Comparison of ENCODE assay signal across 3 cellular contexts in the genomic region with DNA sequence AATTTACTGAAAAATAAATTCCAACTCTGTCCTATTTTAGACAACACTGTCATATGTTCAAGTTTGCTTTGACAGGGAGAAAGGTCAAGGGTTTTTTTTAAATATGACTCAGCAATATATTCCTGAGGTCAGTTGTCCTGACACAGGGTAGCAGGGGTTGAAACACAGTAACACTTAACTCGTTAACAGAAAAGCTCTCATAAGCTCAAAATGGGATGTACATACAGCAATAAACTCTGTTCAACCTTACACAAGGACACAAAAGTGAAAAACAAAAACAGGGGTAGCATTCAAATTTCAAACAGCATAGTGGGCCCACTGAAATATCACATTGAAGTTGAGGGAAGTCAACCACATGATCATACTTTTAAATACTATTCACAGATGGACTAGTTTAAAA.
TF ChIP-seq lines count a peak whose summit lies in the region.

No MANE protein-coding gene starts in this region.

TF ChIP-seq in IMR-90, 13 proteins besides CTCF, POLR2A, EP300 and RAD21 (continued from another document):
- TF ChIP-seq MXI1 (IDR thresholded peaks at IDR 0.05; ENCODE audit: borderline replicate concordance, low read depth, low read length) = no peak
- TF ChIP-seq RFX5 (IDR thresholded peaks at IDR 0.05; ENCODE audit: low read depth, low read length) = no peak
- no peak for TF ChIP-seq SMC3 (IDR thresholded peaks at IDR 0.05; ENCODE audit: low read depth, low read length)
- TF ChIP-seq MAZ (IDR thresholded peaks at IDR 0.05; ENCODE audit: borderline replicate concordance, low read depth, low read length) = no peak
- peak; percentile 71 for TF ChIP-seq NFE2L2 (IDR thresholded peaks at IDR 0.05; ENCODE audit: low read depth, low read length)

TF ChIP-seq in SK-N-SH treated with all-trans-retinoic acid at 6 μM for 48 hours, 23 proteins besides CTCF, POLR2A, EP300 and RAD21 (continued from another document):
- TF ChIP-seq, protein P1, sequence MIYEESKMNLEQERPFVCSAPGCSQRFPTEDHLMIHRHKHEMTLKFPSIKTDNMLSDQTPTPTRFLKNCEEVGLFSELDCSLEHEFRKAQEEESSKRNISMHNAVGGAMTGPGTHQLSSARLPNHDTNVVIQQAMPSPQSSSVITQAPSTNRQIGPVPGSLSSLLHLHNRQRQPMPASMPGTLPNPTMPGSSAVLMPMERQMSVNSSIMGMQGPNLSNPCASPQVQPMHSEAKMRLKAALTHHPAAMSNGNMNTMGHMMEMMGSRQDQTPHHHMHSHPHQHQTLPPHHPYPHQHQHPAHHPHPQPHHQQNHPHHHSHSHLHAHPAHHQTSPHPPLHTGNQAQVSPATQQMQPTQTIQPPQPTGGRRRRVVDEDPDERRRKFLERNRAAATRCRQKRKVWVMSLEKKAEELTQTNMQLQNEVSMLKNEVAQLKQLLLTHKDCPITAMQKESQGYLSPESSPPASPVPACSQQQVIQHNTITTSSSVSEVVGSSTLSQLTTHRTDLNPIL (CRISPR knock-in tag; IDR thresholded peaks at IDR 0.05; ENCODE audit: low read depth) = no peak
- TF ChIP-seq CSDC2 (CRISPR knock-in tag; IDR thresholded peaks at IDR 0.05) = no peak
- no peak for TF ChIP-seq TOX (CRISPR knock-in tag; IDR thresholded peaks at IDR 0.05; ENCODE audit: borderline replicate concordance)
- TF ChIP-seq BACH2 (CRISPR knock-in tag; IDR thresholded peaks at IDR 0.05; ENCODE audit: borderline replicate concordance) = no peak
- TF ChIP-seq, protein P2, sequence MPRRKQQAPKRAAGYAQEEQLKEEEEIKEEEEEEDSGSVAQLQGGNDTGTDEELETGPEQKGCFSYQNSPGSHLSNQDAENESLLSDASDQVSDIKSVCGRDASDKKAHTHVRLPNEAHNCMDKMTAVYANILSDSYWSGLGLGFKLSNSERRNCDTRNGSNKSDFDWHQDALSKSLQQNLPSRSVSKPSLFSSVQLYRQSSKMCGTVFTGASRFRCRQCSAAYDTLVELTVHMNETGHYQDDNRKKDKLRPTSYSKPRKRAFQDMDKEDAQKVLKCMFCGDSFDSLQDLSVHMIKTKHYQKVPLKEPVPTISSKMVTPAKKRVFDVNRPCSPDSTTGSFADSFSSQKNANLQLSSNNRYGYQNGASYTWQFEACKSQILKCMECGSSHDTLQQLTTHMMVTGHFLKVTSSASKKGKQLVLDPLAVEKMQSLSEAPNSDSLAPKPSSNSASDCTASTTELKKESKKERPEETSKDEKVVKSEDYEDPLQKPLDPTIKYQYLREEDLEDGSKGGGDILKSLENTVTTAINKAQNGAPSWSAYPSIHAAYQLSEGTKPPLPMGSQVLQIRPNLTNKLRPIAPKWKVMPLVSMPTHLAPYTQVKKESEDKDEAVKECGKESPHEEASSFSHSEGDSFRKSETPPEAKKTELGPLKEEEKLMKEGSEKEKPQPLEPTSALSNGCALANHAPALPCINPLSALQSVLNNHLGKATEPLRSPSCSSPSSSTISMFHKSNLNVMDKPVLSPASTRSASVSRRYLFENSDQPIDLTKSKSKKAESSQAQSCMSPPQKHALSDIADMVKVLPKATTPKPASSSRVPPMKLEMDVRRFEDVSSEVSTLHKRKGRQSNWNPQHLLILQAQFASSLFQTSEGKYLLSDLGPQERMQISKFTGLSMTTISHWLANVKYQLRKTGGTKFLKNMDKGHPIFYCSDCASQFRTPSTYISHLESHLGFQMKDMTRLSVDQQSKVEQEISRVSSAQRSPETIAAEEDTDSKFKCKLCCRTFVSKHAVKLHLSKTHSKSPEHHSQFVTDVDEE (CRISPR knock-in tag; IDR thresholded peaks at IDR 0.05) = no peak
- no peak for TF ChIP-seq ARNTL (CRISPR knock-in tag; IDR thresholded peaks at IDR 0.05; ENCODE audit: borderline replicate concordance, low read depth)

TF ChIP-seq in HepG2, 621 proteins besides CTCF, POLR2A, EP300 and RAD21 (continued from another document):
- TF ChIP-seq ZNF598 (CRISPR knock-in tag; IDR thresholded peaks at IDR 0.05; ENCODE audit: borderline replicate concordance) (no peak), ZNF891 (CRISPR knock-in tag; IDR thresholded peaks at IDR 0.05) (no peak), NR1H2 (CRISPR knock-in tag; IDR thresholded peaks at IDR 0.05; ENCODE audit: borderline replicate concordance, low read depth) (no peak), NR2F6 (IDR thresholded peaks at IDR 0.05) (peak; percentile 52), NR2F6 (CRISPR knock-in tag; IDR thresholded peaks at IDR 0.05) (no peak), JUND (CRISPR knock-in tag; IDR thresholded peaks at IDR 0.05) (no peak), ARNTL (CRISPR knock-in tag; IDR thresholded peaks at IDR 0.05) (no peak), MAFK (conservative IDR thresholded peaks at IDR 0.05 in 1 of 2, IDR thresholded peaks at IDR 0.05 in 1 of 2; ENCODE audit: low read length in 2 of 2) (peak; percentile 94 to 95), ZBTB7B (CRISPR knock-in tag; IDR thresholded peaks at IDR 0.05) (no peak), BRD4 (CRISPR knock-in tag; IDR thresholded peaks at IDR 0.05) (no peak), MTA3 (CRISPR knock-in tag; IDR thresholded peaks at IDR 0.05) (no peak), SP4 (CRISPR knock-in tag; IDR thresholded peaks at IDR 0.05) (no peak), NFE2L2 (IDR thresholded peaks at IDR 0.05; ENCODE audit: low read length) (peak; percentile 97), EEA1 (CRISPR knock-in tag; IDR thresholded peaks at IDR 0.05; ENCODE audit: borderline replicate concordance) (no peak)
- TF ChIP-seq, protein P3, sequence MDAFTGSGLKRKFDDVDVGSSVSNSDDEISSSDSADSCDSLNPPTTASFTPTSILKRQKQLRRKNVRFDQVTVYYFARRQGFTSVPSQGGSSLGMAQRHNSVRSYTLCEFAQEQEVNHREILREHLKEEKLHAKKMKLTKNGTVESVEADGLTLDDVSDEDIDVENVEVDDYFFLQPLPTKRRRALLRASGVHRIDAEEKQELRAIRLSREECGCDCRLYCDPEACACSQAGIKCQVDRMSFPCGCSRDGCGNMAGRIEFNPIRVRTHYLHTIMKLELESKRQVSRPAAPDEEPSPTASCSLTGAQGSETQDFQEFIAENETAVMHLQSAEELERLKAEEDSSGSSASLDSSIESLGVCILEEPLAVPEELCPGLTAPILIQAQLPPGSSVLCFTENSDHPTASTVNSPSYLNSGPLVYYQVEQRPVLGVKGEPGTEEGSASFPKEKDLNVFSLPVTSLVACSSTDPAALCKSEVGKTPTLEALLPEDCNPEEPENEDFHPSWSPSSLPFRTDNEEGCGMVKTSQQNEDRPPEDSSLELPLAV (CRISPR knock-in tag; conservative IDR thresholded peaks at IDR 0.05; ENCODE audit: low read depth) = no peak
- TF ChIP-seq, protein P4, sequence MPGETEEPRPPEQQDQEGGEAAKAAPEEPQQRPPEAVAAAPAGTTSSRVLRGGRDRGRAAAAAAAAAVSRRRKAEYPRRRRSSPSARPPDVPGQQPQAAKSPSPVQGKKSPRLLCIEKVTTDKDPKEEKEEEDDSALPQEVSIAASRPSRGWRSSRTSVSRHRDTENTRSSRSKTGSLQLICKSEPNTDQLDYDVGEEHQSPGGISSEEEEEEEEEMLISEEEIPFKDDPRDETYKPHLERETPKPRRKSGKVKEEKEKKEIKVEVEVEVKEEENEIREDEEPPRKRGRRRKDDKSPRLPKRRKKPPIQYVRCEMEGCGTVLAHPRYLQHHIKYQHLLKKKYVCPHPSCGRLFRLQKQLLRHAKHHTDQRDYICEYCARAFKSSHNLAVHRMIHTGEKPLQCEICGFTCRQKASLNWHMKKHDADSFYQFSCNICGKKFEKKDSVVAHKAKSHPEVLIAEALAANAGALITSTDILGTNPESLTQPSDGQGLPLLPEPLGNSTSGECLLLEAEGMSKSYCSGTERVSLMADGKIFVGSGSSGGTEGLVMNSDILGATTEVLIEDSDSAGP (CRISPR knock-in tag; IDR thresholded peaks at IDR 0.05; ENCODE audit: borderline replicate concordance) = no peak
- TF ChIP-seq, protein P5, sequence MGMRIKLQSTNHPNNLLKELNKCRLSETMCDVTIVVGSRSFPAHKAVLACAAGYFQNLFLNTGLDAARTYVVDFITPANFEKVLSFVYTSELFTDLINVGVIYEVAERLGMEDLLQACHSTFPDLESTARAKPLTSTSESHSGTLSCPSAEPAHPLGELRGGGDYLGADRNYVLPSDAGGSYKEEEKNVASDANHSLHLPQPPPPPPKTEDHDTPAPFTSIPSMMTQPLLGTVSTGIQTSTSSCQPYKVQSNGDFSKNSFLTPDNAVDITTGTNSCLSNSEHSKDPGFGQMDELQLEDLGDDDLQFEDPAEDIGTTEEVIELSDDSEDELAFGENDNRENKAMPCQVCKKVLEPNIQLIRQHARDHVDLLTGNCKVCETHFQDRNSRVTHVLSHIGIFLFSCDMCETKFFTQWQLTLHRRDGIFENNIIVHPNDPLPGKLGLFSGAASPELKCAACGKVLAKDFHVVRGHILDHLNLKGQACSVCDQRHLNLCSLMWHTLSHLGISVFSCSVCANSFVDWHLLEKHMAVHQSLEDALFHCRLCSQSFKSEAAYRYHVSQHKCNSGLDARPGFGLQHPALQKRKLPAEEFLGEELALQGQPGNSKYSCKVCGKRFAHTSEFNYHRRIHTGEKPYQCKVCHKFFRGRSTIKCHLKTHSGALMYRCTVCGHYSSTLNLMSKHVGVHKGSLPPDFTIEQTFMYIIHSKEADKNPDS (CRISPR knock-in tag; IDR thresholded peaks at IDR 0.05) = no peak
TF ChIP-seq in HepG2: peak in this region for 5.
